In the genomic region with DNA sequence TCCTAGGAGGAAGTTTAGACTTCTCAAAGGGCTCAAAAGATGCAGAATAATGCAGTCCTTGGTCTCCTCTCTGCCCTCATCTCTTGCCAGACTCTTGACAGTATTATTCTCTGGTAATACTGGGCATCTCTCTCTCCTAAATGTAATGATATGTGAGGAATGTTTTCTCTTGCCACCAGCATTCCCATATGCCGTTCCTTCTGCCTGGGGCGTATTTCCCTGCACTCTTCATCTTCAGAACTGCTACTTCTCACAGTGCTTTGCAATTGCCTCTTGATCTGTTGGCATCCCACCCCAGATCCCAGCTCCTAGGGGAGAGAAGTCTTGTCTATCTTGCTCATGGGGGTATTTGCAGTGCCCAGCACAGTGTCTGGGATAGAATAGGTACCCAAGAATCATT, we compare ENCODE assay signal across 1 cellular context.
TF ChIP-seq lines count a peak whose summit lies in the region.

No MANE protein-coding gene starts in this region.

TF ChIP-seq in H1, 55 proteins besides CTCF, POLR2A, EP300 and RAD21:
- TF ChIP-seq HDAC6 (IDR thresholded peaks at IDR 0.05; ENCODE audit: low read depth, low read length) (no peak), PHF8 (conservative IDR thresholded peaks at IDR 0.05; ENCODE audit: low read depth, low read length) (no peak), YY1 (IDR thresholded peaks at IDR 0.05; ENCODE audit: low read depth, low read length) (no peak), POLR2AphosphoS5 (IDR thresholded peaks at IDR 0.05; ENCODE audit: low read depth, low read length) (no peak), EZH2 (IDR thresholded peaks at IDR 0.05; ENCODE audit: low read depth, low read length, severe bottlenecking) (no peak), POU5F1 (IDR thresholded peaks at IDR 0.05; ENCODE audit: low read depth, low read length) (no peak), EGR1 (IDR thresholded peaks at IDR 0.05; ENCODE audit: borderline replicate concordance, low read depth, low read length) (no peak), ASH2L (IDR thresholded peaks at IDR 0.05; ENCODE audit: low read length) (no peak), MAFK (IDR thresholded peaks at IDR 0.05; ENCODE audit: low read depth, low read length) (no peak), BACH1 (IDR thresholded peaks at IDR 0.05; ENCODE audit: low read length) (no peak), SP2 (IDR thresholded peaks at IDR 0.05; ENCODE audit: low read length) (no peak), TAF7 (optimal IDR thresholded peaks at IDR 0.05; ENCODE audit: borderline replicate concordance, low read depth, low read length) (no peak), TCF12 (IDR thresholded peaks at IDR 0.05; ENCODE audit: low read depth, low read length) (no peak), NANOG (IDR thresholded peaks at IDR 0.05; ENCODE audit: insufficient read depth, low read depth, low read length, poor library complexity, severe bottlenecking) (no peak)
- TF ChIP-seq, protein P1, sequence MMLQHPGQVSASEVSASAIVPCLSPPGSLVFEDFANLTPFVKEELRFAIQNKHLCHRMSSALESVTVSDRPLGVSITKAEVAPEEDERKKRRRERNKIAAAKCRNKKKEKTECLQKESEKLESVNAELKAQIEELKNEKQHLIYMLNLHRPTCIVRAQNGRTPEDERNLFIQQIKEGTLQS (IDR thresholded peaks at IDR 0.05; ENCODE audit: insufficient read depth, low read depth, low read length): no peak
